In the genomic region with DNA sequence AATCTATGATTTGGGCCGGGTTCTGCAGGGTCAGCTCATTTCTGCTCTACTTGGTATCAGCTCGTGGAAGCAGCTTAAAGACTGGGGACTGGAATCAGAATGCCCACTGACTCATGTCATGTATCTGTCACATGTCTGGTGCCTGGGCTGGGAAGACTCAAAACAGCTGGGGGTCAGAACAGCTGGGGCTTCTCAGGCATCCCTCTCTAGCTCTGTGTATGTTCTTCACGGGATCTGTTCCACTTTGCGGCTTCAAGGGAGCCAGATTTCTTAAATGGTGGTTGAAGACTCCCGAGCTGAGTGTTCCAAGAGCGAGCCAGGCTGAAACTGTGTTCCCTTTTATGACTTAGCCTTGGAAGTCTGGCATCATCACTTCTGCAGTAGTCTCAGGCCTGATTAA, we compare ENCODE assay signal across 20 cellular contexts. TPM values are rescaled to one million over a fixed set of nuclear protein-coding genes. Genes with fewer than 3 reads are reported as not detected.
DNase-seq lines count a peak whose midpoint lies in the region; ATAC-seq and TF ChIP-seq lines count a peak whose summit lies in the region.
"Had no signal": no experiment of that assay in that cellular context is flagged by ENCODE, and none has a peak within 500 bp of the region (broad histone marks: within the 10 kb centered on the region; RNA-seq: fewer than 3 reads in every experiment).

No MANE protein-coding gene starts in this region.

- POLR2A ChIA-PET in CD4-positive, alpha-beta T cell (lab: Charles Lee), result no interaction called here

- no peak overlapping the region for H3K4me3 ChIP-seq in fibroblast of pulmonary artery (replicated peaks; ENCODE audit: low read depth, low read length)
- H3K4me3 ChIP-seq: BLaER1 had no signal

- no peaks in the 10 kb centered on the region for H3K9me3 Mint-ChIP-seq in CD4-positive, alpha-beta T cell
- no peaks in the 10 kb centered on the region for H3K9me3 Mint-ChIP-seq in nephron
- H3K9me3 Mint-ChIP-seq: memory B cell; stimulated activated effector memory CD8-positive, alpha-beta T cell treated with anti-CD3 and anti-CD28 coated beads, Interleukin-12 subunit alpha, Interleukin-12 subunit beta, amount 100 ng/mL, for 72 hours had no signal

- H3K27ac Mint-ChIP-seq in CD4-positive, alpha-beta T cell, result peak overlapping the region; percentile 24
- H3K27ac Mint-ChIP-seq in nephron, result peak overlapping the region; percentile 35 to 90 (median 79)
- H3K27ac Mint-ChIP-seq: memory B cell; stimulated activated effector memory CD8-positive, alpha-beta T cell treated with anti-CD3 and anti-CD28 coated beads, Interleukin-12 subunit alpha, Interleukin-12 subunit beta, amount 100 ng/mL, for 72 hours had no signal

- H3K27ac ChIP-seq in CD4-positive, alpha-beta T cell (ENCODE audit: low read depth, low read length), result no peak overlapping the region
- H3K27ac ChIP-seq: BLaER1, WERI-Rb-1 had no signal

- H3K36me3 Mint-ChIP-seq in CD4-positive, alpha-beta T cell (ENCODE audit: low read depth), result peaks cover 36% of the 10 kb centered on the region
- peaks cover 34% of the 10 kb centered on the region for H3K36me3 Mint-ChIP-seq in nephron (ENCODE audit: low read depth)

- CTCF ChIA-PET in CD4-positive, alpha-beta T cell (lab: Charles Lee), result no interaction called here

- no peaks in the 10 kb centered on the region for H3K9me3 ChIP-seq in CD4-positive, alpha-beta T cell (ENCODE audit: control insufficient read depth, low read length)

- no peaks in the 10 kb centered on the region for H3K27me3 Mint-ChIP-seq in CD4-positive, alpha-beta T cell
- H3K27me3 Mint-ChIP-seq in nephron (ENCODE audit: low read depth), result no peaks in the 10 kb centered on the region
- H3K27me3 Mint-ChIP-seq: memory B cell had no signal

- H3K4me3 Mint-ChIP-seq in CD4-positive, alpha-beta T cell, result no peak overlapping the region
- H3K4me3 Mint-ChIP-seq in nephron, result peak overlapping the region in 1 of 3 experiments; percentile 37
- H3K4me3 Mint-ChIP-seq: memory B cell; stimulated activated effector memory CD8-positive, alpha-beta T cell treated with anti-CD3 and anti-CD28 coated beads, Interleukin-12 subunit alpha, Interleukin-12 subunit beta, amount 100 ng/mL, for 72 hours had no signal

- intact Hi-C loops in CD4-positive, alpha-beta T cell (cut with DNase I, micrococcal nuclease), result no loop called here

- DNase-seq in CD4-positive, alpha-beta T cell, result no peak
- DNase-seq in RPMI7951 (ENCODE audit: low read depth) (peak; percentile 29), fibroblast of pulmonary artery (ENCODE audit: low read depth) (peak; percentile 25), SW 1271 (lab: John Stamatoyannopoulos, UW) (no peak), HUDEP-2 (lab: John Stamatoyannopoulos, UW; ENCODE audit: unreplicated experiment in 76 of 76) (no peak)
- no peak for DNase-seq in effector CD4-positive, alpha-beta T cell
- no peak for DNase-seq in stimulated activated CD8-positive, alpha-beta memory T cell treated with anti-CD3 and anti-CD28 coated beads, Interleukin-4, amount 100 ng/mL, for 48 hours
- DNase-seq: activated T-cell treated with anti-CD3 and anti-CD28 coated beads, Interleukin-2, amount 50 U/mL, for 48 hours; H7; Karpas-422; NCI-H2029; NCI-H748 treated with DMSO at 0.1 percent for 48 hours; posterior cingulate gyrus; SHP77; stimulated activated CD4-positive, alpha-beta T cell treated with anti-CD3 and anti-CD28 coated beads, Interleukin-2, amount 100 ng/mL, for 24 hours; WERI-Rb-1 had no signal

- H3K4me1 Mint-ChIP-seq in CD4-positive, alpha-beta T cell (ENCODE audit: low read depth), result peaks cover 92% of the 10 kb centered on the region
- peaks cover 60% of the 10 kb centered on the region for H3K4me1 Mint-ChIP-seq in nephron

- no peaks in the 10 kb centered on the region for H3K27me3 ChIP-seq in CD4-positive, alpha-beta T cell (ENCODE audit: control insufficient read depth, insufficient read depth, low read length)
- H3K27me3 ChIP-seq: BLaER1 had no signal

- no peak for ATAC-seq in CD4-positive, alpha-beta T cell (ENCODE audit: poor library complexity)
- ATAC-seq: stimulated activated effector memory CD8-positive, alpha-beta T cell treated with anti-CD3 and anti-CD28 coated beads, Interleukin-12 subunit alpha, Interleukin-12 subunit beta, amount 100 ng/mL, for 72 hours had no signal

- no peak for TF ChIP-seq CTCF in CD4-positive, alpha-beta T cell (IDR thresholded peaks at IDR 0.05)
- no peak for TF ChIP-seq CTCF in fibroblast of pulmonary artery (IDR thresholded peaks at IDR 0.05; ENCODE audit: low read length, missing control alignments)
- TF ChIP-seq CTCF in nephron (IDR thresholded peaks at IDR 0.05; ENCODE audit: unreplicated experiment in 3 of 3), result no peak

RNA-seq across cellular contexts. Expression of gene AEBP2, which starts 11.9 kb away (rescaled TPM):
- total RNA-seq in CD4-positive, alpha-beta T cell, result 10 to 100 TPM; 42.9 to 44.8 TPM
- total RNA-seq in RPMI7951 (2014; rRNA removed; shearing (Covaris generic)), result 6.7 and 7.3 TPM in 2 replicates

Comparison
In these comparisons a context has a peak if more than half of its experiments do, and no peak if none do; other contexts are left out.
1. DNase-seq: peak in RPMI7951 (single experiment) and fibroblast of pulmonary artery (single experiment); none in CD4-positive, alpha-beta T cell (0 of 10), SW 1271 (0 of 2), effector CD4-positive, alpha-beta T cell (single experiment), stimulated activated CD8-positive, alpha-beta memory T cell treated with anti-CD3 and anti-CD28 coated beads, Interleukin-4, amount 100 ng/mL, for 48 hours (single experiment) and HUDEP-2 (0 of 76).